32 cellular contexts compared by ENCODE assay signal in the genomic region with DNA sequence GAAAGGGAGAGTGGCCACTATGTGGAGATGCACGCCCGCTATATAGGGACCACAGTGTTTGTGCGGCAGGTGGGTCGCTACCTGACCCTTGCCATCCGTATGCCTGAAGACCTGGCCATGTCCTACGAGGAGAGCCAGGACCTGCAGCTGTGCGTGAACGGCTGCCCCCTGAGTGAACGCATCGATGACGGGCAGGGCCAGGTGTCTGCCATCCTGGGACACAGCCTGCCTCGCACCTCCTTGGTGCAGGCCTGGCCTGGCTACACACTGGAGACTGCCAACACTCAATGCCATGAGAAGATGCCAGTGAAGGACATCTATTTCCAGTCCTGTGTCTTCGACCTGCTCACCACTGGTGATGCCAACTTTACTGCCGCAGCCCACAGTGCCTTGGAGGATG.
"Had no signal": no experiment of that assay in that cellular context is flagged by ENCODE, and none has a peak within 500 bp of the region (broad histone marks: within the 10 kb centered on the region; RNA-seq: fewer than 3 reads in every experiment).

No MANE protein-coding gene starts in this region.

- H3K4me3 ChIP-seq: esophagus squamous epithelium, ovary, skin epidermis, suprapubic skin, tibial artery had no signal

- H3K9me3 ChIP-seq: esophagus squamous epithelium, ovary, suprapubic skin, tibial artery had no signal

- H3K27me3 ChIP-seq: esophagus squamous epithelium, ovary, suprapubic skin, tibial artery had no signal

- H3K9me3 Mint-ChIP-seq: activated CD4-positive, alpha-beta memory T cell treated with anti-CD3 and anti-CD28 coated beads, Interleukin-2, amount 10 ng/mL, durations not matched to agents 7 days and 5 days; activated CD4-positive, alpha-beta T cell treated with anti-CD3 and anti-CD28 coated beads, Interleukin-2, amount 10 ng/mL, durations not matched to agents 24 days and 14 days; activated naive CD4-positive, alpha-beta T cell treated with anti-CD3 and anti-CD28 coated beads, Interleukin-2, amount 50 U/mL, for 72 hours; activated T-cell treated with anti-CD3 and anti-CD28 coated beads, Interleukin-2, amount 50 U/mL, for 24 hours; activated T-helper 17 cell treated with anti-CD3 and anti-CD28 coated beads, Interleukin-2, amount 50 U/mL, for 72 hours; central memory CD8-positive, alpha-beta T cell; naive B cell had no signal

- ATAC-seq: activated CD4-positive, CD25-positive, alpha-beta regulatory T cell treated with anti-CD3 and anti-CD28 coated beads, Interleukin-2, amount 50 U/mL, for 24 hours; activated naive CD4-positive, alpha-beta T cell treated with anti-CD3 and anti-CD28 coated beads, Interleukin-2, amount 50 U/mL, for 72 hours; activated T-helper 17 cell treated with anti-CD3 and anti-CD28 coated beads, Interleukin-2, amount 50 U/mL, for 72 hours; left ventricle myocardium superior; sciatic nerve; T-helper 17 cell had no signal

- DNase-seq: activated CD4-positive, alpha-beta memory T cell treated with anti-CD3 and anti-CD28 coated beads, Interleukin-2, amount 10 ng/mL, durations not matched to agents 7 days and 5 days; activated CD4-positive, alpha-beta T cell treated with anti-CD3 and anti-CD28 coated beads, Interleukin-2, amount 10 ng/mL, durations not matched to agents 24 days and 14 days; activated CD8-positive, alpha-beta memory T cell treated with anti-CD3 and anti-CD28 coated beads, Interleukin-2, amount 50 U/mL, for 48 hours; activated gamma-delta T cell treated with Interleukin-2 at 50 U/mL for 16 hours; activated T-cell treated with anti-CD3 and anti-CD28 coated beads, Interleukin-2, amount 50 U/mL, for 24 hours; dermis blood vessel endothelial cell; effector CD4-positive, alpha-beta T cell; esophagus squamous epithelium; glutamatergic neuron; left ventricle myocardium superior; naive B cell; nephron progenitor cell; ovary; retina; stimulated activated CD4-positive, alpha-beta T cell treated with anti-CD3 and anti-CD28 coated beads, Interleukin-2, amount 100 ng/mL, for 24 hours; stimulated activated naive CD4-positive, alpha-beta T cell; T-helper 17 cell; T1000; tibial artery; WERI-Rb-1 had no signal

- H3K4me1 Mint-ChIP-seq: activated CD4-positive, alpha-beta memory T cell treated with anti-CD3 and anti-CD28 coated beads, Interleukin-2, amount 10 ng/mL, durations not matched to agents 7 days and 5 days; central memory CD8-positive, alpha-beta T cell had no signal

- H3K36me3 Mint-ChIP-seq: activated naive CD4-positive, alpha-beta T cell treated with anti-CD3 and anti-CD28 coated beads, Interleukin-2, amount 50 U/mL, for 72 hours had no signal

- H3K36me3 ChIP-seq: ovary had no signal

- FAIRE-seq: bronchial epithelial cell, colon, frontal cortex, islet of Langerhans had no signal

- H3K27ac Mint-ChIP-seq: activated CD4-positive, alpha-beta memory T cell treated with anti-CD3 and anti-CD28 coated beads, Interleukin-2, amount 10 ng/mL, durations not matched to agents 7 days and 5 days; activated CD4-positive, alpha-beta T cell treated with anti-CD3 and anti-CD28 coated beads, Interleukin-2, amount 10 ng/mL, durations not matched to agents 24 days and 14 days; activated naive CD4-positive, alpha-beta T cell treated with anti-CD3 and anti-CD28 coated beads, Interleukin-2, amount 50 U/mL, for 72 hours; activated T-cell treated with anti-CD3 and anti-CD28 coated beads, Interleukin-2, amount 50 U/mL, for 24 hours; activated T-helper 17 cell treated with anti-CD3 and anti-CD28 coated beads, Interleukin-2, amount 50 U/mL, for 72 hours; nephron progenitor cell; progenitor cell of endocrine pancreas had no signal

- H3K4me3 Mint-ChIP-seq: activated CD4-positive, alpha-beta memory T cell treated with anti-CD3 and anti-CD28 coated beads, Interleukin-2, amount 10 ng/mL, durations not matched to agents 7 days and 5 days; activated CD4-positive, alpha-beta T cell treated with anti-CD3 and anti-CD28 coated beads, Interleukin-2, amount 10 ng/mL, durations not matched to agents 24 days and 14 days; activated T-cell treated with anti-CD3 and anti-CD28 coated beads, Interleukin-2, amount 50 U/mL, for 24 hours; activated T-helper 17 cell treated with anti-CD3 and anti-CD28 coated beads, Interleukin-2, amount 50 U/mL, for 72 hours; central memory CD8-positive, alpha-beta T cell; naive B cell; nephron progenitor cell; T-helper 17 cell had no signal

- H3K27ac ChIP-seq: esophagus squamous epithelium, ovary, skin epidermis, suprapubic skin, tibial artery, WERI-Rb-1 had no signal
